Comparison of ENCODE assay signal across 13 cellular contexts in genomic region chr5:153827407-153827806, GRCh38.
DNase-seq lines count a peak whose midpoint lies in the region; ATAC-seq and TF ChIP-seq lines count a peak whose summit lies in the region.
"Had no signal": no experiment of that assay in that cellular context is flagged by ENCODE, and none has a peak within 500 bp of the region (broad histone marks: within the 10 kb centered on the region; RNA-seq: fewer than 3 reads in every experiment).

No MANE protein-coding gene starts in this region.

- no peak overlapping the region for H3K27ac ChIP-seq in foreskin keratinocyte
- H3K27ac ChIP-seq: colonic mucosa, left ventricle myocardium inferior had no signal

- ATAC-seq in foreskin keratinocyte (peak; percentile 41), GM21619 (IDR thresholded peaks at IDR 0.05; ENCODE audit: unreplicated experiment) (no peak)
- ATAC-seq in activated CD4-positive, CD25-positive, alpha-beta regulatory T cell treated with anti-CD3 and anti-CD28 coated beads, Interleukin-2, amount 50 U/mL, for 24 hours = no peak

- H3K4me1 ChIP-seq in foreskin keratinocyte = no peaks in the 10 kb centered on the region
- H3K4me1 ChIP-seq: colonic mucosa, left ventricle myocardium inferior had no signal

- TF ChIP-seq CTCF in AG09309 (IDR thresholded peaks at IDR 0.05; ENCODE audit: control insufficient read depth, insufficient read depth, low read depth, low read length, missing control alignments) (peak; percentile 50), GM12872 (IDR thresholded peaks at IDR 0.05; ENCODE audit: insufficient read depth, low read depth, low read length) (peak; percentile 25; the same call in 2 of the 3 replicates), foreskin keratinocyte (conservative IDR thresholded peaks at IDR 0.05) (peak; percentile 51)

- DNase-seq in AG09309 (ENCODE audit: low read depth) = no peak
- peak; percentile 4 for DNase-seq in RPMI8226
- DNase-seq in foreskin keratinocyte = peak in 1 of 2 donors; percentile 4
- no peak for DNase-seq in NCI-H774 (lab: John Stamatoyannopoulos, UW)
- no peak for DNase-seq in NCI-H2081 (lab: John Stamatoyannopoulos, UW)
- DNase-seq: activated naive CD4-positive, alpha-beta T cell treated with Interleukin-2 at 50 U/mL for 16 hours; CD4-positive, CD25-positive, alpha-beta regulatory T cell; colonic mucosa; left ventricle myocardium inferior; NCI-H1048 had no signal

- peaks cover 7% of the 10 kb centered on the region for H3K27me3 ChIP-seq in foreskin keratinocyte
- H3K27me3 ChIP-seq: colonic mucosa had no signal

- H3K4me3 ChIP-seq in AG09309 (ENCODE audit: control insufficient read depth, low read depth, low read length) = no peak overlapping the region
- H3K4me3 ChIP-seq: colonic mucosa, left ventricle myocardium inferior had no signal
